35 cellular contexts compared by ENCODE assay signal in genomic region chr11:135037828-135038227, GRCh38.
"Had no signal": no experiment of that assay in that cellular context is flagged by ENCODE, and none has a peak within 500 bp of the region (broad histone marks: within the 10 kb centered on the region; RNA-seq: fewer than 3 reads in every experiment).

No MANE protein-coding gene starts in this region.

- H3K9me3 Mint-ChIP-seq: activated B cell treated with CpG ODN at 0.5 μM for 24 hours; activated CD4-positive, alpha-beta memory T cell treated with anti-CD3 and anti-CD28 coated beads for 36 hours; activated CD8-positive, alpha-beta T cell treated with anti-CD3 and anti-CD28 coated beads for 36 hours; activated naive CD8-positive, alpha-beta T cell treated with anti-CD3 and anti-CD28 coated beads for 36 hours; activated T-cell treated with anti-CD3 and anti-CD28 coated beads, Interleukin-2, amount 50 U/mL, for 4 hours; activated T-helper 1 cell treated with anti-CD3 and anti-CD28 coated beads, Interleukin-12 subunit alpha, Interleukin-12 subunit beta, Interleukin-2, Interleukin-4 antibody, amounts not matched to agents 30 ng/mL and 10 ng/mL and 1 ng/mL, durations not matched to agents 14 hours and 24 hours and 36 hours; T-helper 1 cell treated with Interleukin-12 subunit alpha and Interleukin-12 subunit beta and Interleukin-4 antibody, amounts not matched to agents 30 μg/mL and 1 μg/mL, for 36 hours; T-helper 2 cell treated with Interferon-gamma antibody and Interleukin-4, amounts not matched to agents 5 μg/mL and 100 μg/mL, for 36 hours had no signal

- H3K27me3 Mint-ChIP-seq: activated B cell treated with CpG ODN at 0.5 μM for 24 hours; activated CD4-positive, alpha-beta T cell treated with anti-CD3 and anti-CD28 coated beads, Interleukin-2, amount 10 ng/mL, durations not matched to agents 24 days and 14 days had no signal

- H3K4me1 Mint-ChIP-seq: activated B cell treated with CpG ODN at 0.5 μM for 24 hours; activated CD4-positive, alpha-beta T cell treated with anti-CD3 and anti-CD28 coated beads, Interleukin-2, amount 10 ng/mL, durations not matched to agents 24 days and 14 days; activated naive CD8-positive, alpha-beta T cell treated with anti-CD3 and anti-CD28 coated beads for 36 hours had no signal

- H3K36me3 ChIP-seq: adrenal gland, brain microvascular endothelial cell, breast epithelium had no signal

- H3K36me3 Mint-ChIP-seq: activated CD4-positive, alpha-beta memory T cell treated with anti-CD3 and anti-CD28 coated beads for 36 hours; activated naive CD4-positive, alpha-beta T cell treated with anti-CD3 and anti-CD28 coated beads, Interleukin-2, amount 50 U/mL, for 72 hours; activated naive CD8-positive, alpha-beta T cell treated with anti-CD3 and anti-CD28 coated beads for 36 hours had no signal

- DNase-seq: activated B cell treated with CpG ODN at 0.5 μM for 24 hours; activated CD4-positive, alpha-beta memory T cell treated with anti-CD3 and anti-CD28 coated beads for 36 hours; activated CD4-positive, alpha-beta T cell treated with anti-CD3 and anti-CD28 coated beads for 4 hours; activated CD4-positive, alpha-beta T cell treated with anti-CD3 and anti-CD28 coated beads, Interleukin-2, amount 10 ng/mL, durations not matched to agents 24 days and 14 days; activated CD4-positive, alpha-beta T cell treated with anti-CD3 and anti-CD28 coated beads, Interleukin-2, amount 50 U/mL, for 1 hour; activated CD4-positive, alpha-beta T cell treated with anti-CD3 and anti-CD28 coated beads, Interleukin-2, amount 50 U/mL, for 4 hours; activated CD4-positive, CD25-positive, alpha-beta regulatory T cell treated with anti-CD3 and anti-CD28 coated beads, Interleukin-2, amount 50 U/mL, for 72 hours; activated CD8-positive, alpha-beta memory T cell treated with anti-CD3 and anti-CD28 coated beads, Interleukin-2, amount 50 U/mL, for 4 hours; activated CD8-positive, alpha-beta T cell treated with anti-CD3 and anti-CD28 coated beads for 36 hours; activated effector memory CD4-positive, alpha-beta T cell treated with anti-CD3 and anti-CD28 coated beads, Interleukin-2, amount 50 U/mL, for 16 hours; activated gamma-delta T cell treated with Interleukin-2 at 50 U/mL for 16 hours; activated naive CD4-positive, alpha-beta T cell; activated naive CD4-positive, alpha-beta T cell treated with anti-CD3 and anti-CD28 coated beads for 36 hours; activated naive CD4-positive, alpha-beta T cell treated with anti-CD3 and anti-CD28 coated beads, Interleukin-2, amount 50 U/mL, for 16 hours; activated naive CD8-positive, alpha-beta T cell treated with anti-CD3 and anti-CD28 coated beads for 36 hours; activated T-cell treated with anti-CD3 and anti-CD28 coated beads for 4 hours; activated T-cell treated with anti-CD3 and anti-CD28 coated beads, Interleukin-2, amount 50 U/mL, for 1 hour; activated T-cell treated with anti-CD3 and anti-CD28 coated beads, Interleukin-2, amount 50 U/mL, for 4 hours; activated T-cell treated with anti-CD3 and anti-CD28 coated beads, Interleukin-2, amount 50 U/mL, for 72 hours; adrenal gland; amniotic stem cell; aorta; body of pancreas; brain microvascular endothelial cell; central memory CD4-positive, alpha-beta T cell; T-helper 1 cell; T-helper 2 cell; T-helper 9 cell had no signal

- ATAC-seq: activated CD8-positive, alpha-beta T cell treated with anti-CD3 and anti-CD28 coated beads for 36 hours; activated naive CD4-positive, alpha-beta T cell treated with anti-CD3 and anti-CD28 coated beads, Interleukin-2, amount 50 U/mL, for 72 hours; activated T-cell treated with anti-CD3 and anti-CD28 coated beads, Interleukin-2, amount 50 U/mL, for 4 hours; activated T-cell treated with anti-CD3 and anti-CD28 coated beads, Interleukin-2, amount 50 U/mL, for 72 hours; activated T-helper 17 cell treated with anti-CD3 and anti-CD28 coated beads, Interleukin-2, amount 50 U/mL, for 72 hours; body of pancreas had no signal

- H3K27me3 ChIP-seq: adrenal gland, body of pancreas, brain microvascular endothelial cell had no signal

- H3K9me3 ChIP-seq: adrenal gland, body of pancreas, breast epithelium had no signal

- H3K27ac ChIP-seq: adrenal gland, body of pancreas, brain microvascular endothelial cell, breast epithelium, VCaP had no signal

- H3K4me1 ChIP-seq: adrenal gland, body of pancreas, breast epithelium had no signal

- H3K4me3 Mint-ChIP-seq: activated B cell treated with CpG ODN at 0.5 μM for 24 hours; activated CD4-positive, alpha-beta memory T cell treated with anti-CD3 and anti-CD28 coated beads for 36 hours; activated CD4-positive, alpha-beta T cell treated with anti-CD3 and anti-CD28 coated beads, Interleukin-2, amount 10 ng/mL, durations not matched to agents 24 days and 14 days; activated CD8-positive, alpha-beta T cell treated with anti-CD3 and anti-CD28 coated beads for 36 hours; activated naive CD4-positive, alpha-beta T cell treated with anti-CD3 and anti-CD28 coated beads for 36 hours; activated naive CD8-positive, alpha-beta T cell treated with anti-CD3 and anti-CD28 coated beads for 36 hours; activated T-cell treated with anti-CD3 and anti-CD28 coated beads, Interleukin-2, amount 50 U/mL, for 4 hours; activated T-cell treated with anti-CD3 and anti-CD28 coated beads, Interleukin-2, amount 50 U/mL, for 72 hours; activated T-helper 1 cell treated with anti-CD3 and anti-CD28 coated beads, Interleukin-12 subunit alpha, Interleukin-12 subunit beta, Interleukin-2, Interleukin-4 antibody, amounts not matched to agents 30 ng/mL and 10 ng/mL and 1 ng/mL, durations not matched to agents 14 hours and 24 hours and 36 hours; activated T-helper 17 cell treated with anti-CD3 and anti-CD28 coated beads, Interleukin-2, amount 50 U/mL, for 72 hours; T-helper 1 cell treated with Interleukin-12 subunit alpha and Interleukin-12 subunit beta and Interleukin-4 antibody, amounts not matched to agents 30 μg/mL and 1 μg/mL, for 36 hours; T-helper 2 cell treated with Interferon-gamma antibody and Interleukin-4, amounts not matched to agents 5 μg/mL and 100 μg/mL, for 36 hours had no signal

- H3K4me3 ChIP-seq: adrenal gland, body of pancreas, breast epithelium had no signal

- H3K27ac Mint-ChIP-seq: activated B cell treated with CpG ODN at 0.5 μM for 24 hours; activated CD4-positive, alpha-beta memory T cell treated with anti-CD3 and anti-CD28 coated beads for 36 hours; activated CD4-positive, alpha-beta T cell treated with anti-CD3 and anti-CD28 coated beads, Interleukin-2, amount 10 ng/mL, durations not matched to agents 24 days and 14 days; activated CD8-positive, alpha-beta T cell treated with anti-CD3 and anti-CD28 coated beads for 36 hours; activated naive CD4-positive, alpha-beta T cell treated with anti-CD3 and anti-CD28 coated beads for 36 hours; activated naive CD4-positive, alpha-beta T cell treated with anti-CD3 and anti-CD28 coated beads, Interleukin-2, amount 50 U/mL, for 72 hours; activated naive CD8-positive, alpha-beta T cell treated with anti-CD3 and anti-CD28 coated beads for 36 hours; activated T-cell treated with anti-CD3 and anti-CD28 coated beads, Interleukin-2, amount 50 U/mL, for 72 hours; activated T-helper 1 cell treated with anti-CD3 and anti-CD28 coated beads, Interleukin-12 subunit alpha, Interleukin-12 subunit beta, Interleukin-2, Interleukin-4 antibody, amounts not matched to agents 30 ng/mL and 10 ng/mL and 1 ng/mL, durations not matched to agents 14 hours and 24 hours and 36 hours; activated T-helper 17 cell treated with anti-CD3 and anti-CD28 coated beads, Interleukin-2, amount 50 U/mL, for 72 hours; T-helper 1 cell treated with Interleukin-12 subunit alpha and Interleukin-12 subunit beta and Interleukin-4 antibody, amounts not matched to agents 30 μg/mL and 1 μg/mL, for 36 hours; T-helper 2 cell treated with Interferon-gamma antibody and Interleukin-4, amounts not matched to agents 5 μg/mL and 100 μg/mL, for 36 hours had no signal
